ENCODE assay signal across 8 cellular contexts in the genomic region with DNA sequence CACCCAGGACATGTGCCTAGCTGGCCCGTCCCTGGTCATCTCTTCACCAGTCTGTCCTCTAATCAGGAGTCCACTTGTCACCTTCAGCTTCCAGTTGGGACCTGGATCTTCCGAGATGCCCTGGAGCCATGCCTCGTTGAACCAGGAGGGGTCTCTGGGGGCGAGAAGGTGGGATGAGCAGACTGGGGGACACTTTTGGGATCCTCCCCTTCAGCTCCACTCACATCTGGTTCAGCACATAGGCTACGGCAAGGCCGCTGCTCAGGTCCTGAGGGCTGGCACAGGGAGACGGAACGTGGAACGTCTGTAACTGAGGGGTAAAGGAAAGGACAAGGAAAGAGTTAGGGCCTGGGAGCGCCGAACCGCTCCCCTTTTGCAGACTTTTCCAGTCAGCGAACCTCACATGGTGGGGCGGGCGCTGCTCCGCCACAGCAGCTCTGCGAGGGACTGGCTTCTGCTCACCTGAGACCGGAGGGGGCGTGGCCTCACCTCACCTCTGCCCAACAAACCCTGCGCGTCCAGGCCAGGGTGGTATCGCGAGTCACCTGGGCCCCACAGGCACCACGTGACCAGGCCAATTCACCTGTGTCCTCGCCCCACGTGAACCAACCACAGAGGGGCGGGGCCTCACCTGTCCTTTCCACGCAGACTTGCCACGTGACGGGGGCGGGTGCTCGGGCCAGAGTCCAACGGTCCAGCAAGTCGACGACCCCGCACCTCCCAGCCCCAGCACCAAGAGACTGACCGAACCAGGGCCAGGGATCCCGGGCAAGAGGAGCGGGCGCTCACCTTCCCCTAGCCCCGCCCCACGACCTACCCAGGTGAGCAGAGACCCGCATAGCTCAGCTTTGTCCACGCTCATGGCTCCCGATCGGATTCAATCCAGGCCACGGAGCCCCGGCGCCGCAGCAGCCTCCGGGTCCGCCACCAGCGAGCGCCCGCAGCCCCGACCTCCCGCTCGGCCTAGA. TPM values are rescaled to one million over a fixed set of nuclear protein-coding genes. Genes with fewer than 3 reads are reported as not detected.
DNase-seq lines count a peak whose midpoint lies in the region; ATAC-seq and TF ChIP-seq lines count a peak whose summit lies in the region.

A gene with protein sequence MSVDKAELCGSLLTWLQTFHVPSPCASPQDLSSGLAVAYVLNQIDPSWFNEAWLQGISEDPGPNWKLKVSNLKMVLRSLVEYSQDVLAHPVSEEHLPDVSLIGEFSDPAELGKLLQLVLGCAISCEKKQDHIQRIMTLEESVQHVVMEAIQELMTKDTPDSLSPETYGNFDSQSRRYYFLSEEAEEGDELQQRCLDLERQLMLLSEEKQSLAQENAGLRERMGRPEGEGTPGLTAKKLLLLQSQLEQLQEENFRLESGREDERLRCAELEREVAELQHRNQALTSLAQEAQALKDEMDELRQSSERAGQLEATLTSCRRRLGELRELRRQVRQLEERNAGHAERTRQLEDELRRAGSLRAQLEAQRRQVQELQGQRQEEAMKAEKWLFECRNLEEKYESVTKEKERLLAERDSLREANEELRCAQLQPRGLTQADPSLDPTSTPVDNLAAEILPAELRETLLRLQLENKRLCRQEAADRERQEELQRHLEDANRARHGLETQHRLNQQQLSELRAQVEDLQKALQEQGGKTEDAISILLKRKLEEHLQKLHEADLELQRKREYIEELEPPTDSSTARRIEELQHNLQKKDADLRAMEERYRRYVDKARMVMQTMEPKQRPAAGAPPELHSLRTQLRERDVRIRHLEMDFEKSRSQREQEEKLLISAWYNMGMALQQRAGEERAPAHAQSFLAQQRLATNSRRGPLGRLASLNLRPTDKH (minus strand): TSS at position 965 of the 968 bp plus-strand sequence. CDS start 103 bp downstream, at position 862.

- H3K36me3 ChIP-seq in MG63 (peaks cover 21% of the 10 kb centered on the region), neuron (ENCODE audit: insufficient read depth, low read length) (no peaks in the 10 kb centered on the region)

- peaks cover 30% of the 10 kb centered on the region for H3K4me1 Mint-ChIP-seq in activated CD8-positive, alpha-beta memory T cell treated with anti-CD3 and anti-CD28 coated beads, Interleukin-2, amount 10 ng/mL, durations not matched to agents 7 days and 5 days

- no peaks in the 10 kb centered on the region for H3K9me3 Mint-ChIP-seq in activated CD8-positive, alpha-beta memory T cell treated with anti-CD3 and anti-CD28 coated beads, Interleukin-2, amount 10 ng/mL, durations not matched to agents 7 days and 5 days (ENCODE audit: low read depth)

- no peaks in the 10 kb centered on the region for H3K36me3 Mint-ChIP-seq in activated CD8-positive, alpha-beta memory T cell treated with anti-CD3 and anti-CD28 coated beads, Interleukin-2, amount 10 ng/mL, durations not matched to agents 7 days and 5 days

- H3K27me3 ChIP-seq in MG63 = no peaks in the 10 kb centered on the region
- no peaks in the 10 kb centered on the region for H3K27me3 ChIP-seq in neuron (ENCODE audit: insufficient read depth, low read length)

- peak within 1 kb of the TSS; percentile 69 for H3K27ac Mint-ChIP-seq in activated CD8-positive, alpha-beta memory T cell treated with anti-CD3 and anti-CD28 coated beads, Interleukin-2, amount 10 ng/mL, durations not matched to agents 7 days and 5 days

- H3K9me3 ChIP-seq in MG63 (no peaks in the 10 kb centered on the region), neuron (ENCODE audit: low read length) (no peaks in the 10 kb centered on the region)

- H3K27me3 Mint-ChIP-seq in activated CD8-positive, alpha-beta memory T cell treated with anti-CD3 and anti-CD28 coated beads, Interleukin-2, amount 10 ng/mL, durations not matched to agents 7 days and 5 days = no peaks in the 10 kb centered on the region

- peaks cover 28% of the 10 kb centered on the region for H3K4me1 ChIP-seq in neuron (ENCODE audit: insufficient read depth, low read length)

- ATAC-seq in GM19035 (IDR thresholded peaks at IDR 0.05; ENCODE audit: unreplicated experiment) (peak; percentile 19), HG03469 (IDR thresholded peaks at IDR 0.05; ENCODE audit: unreplicated experiment) (no peak), HG03139 (IDR thresholded peaks at IDR 0.05; ENCODE audit: unreplicated experiment) (no peak)
- no peak for ATAC-seq in activated CD8-positive, alpha-beta memory T cell treated with anti-CD3 and anti-CD28 coated beads, Interleukin-2, amount 10 ng/mL, durations not matched to agents 7 days and 5 days

- H3K4me3 Mint-ChIP-seq in activated CD8-positive, alpha-beta memory T cell treated with anti-CD3 and anti-CD28 coated beads, Interleukin-2, amount 10 ng/mL, durations not matched to agents 7 days and 5 days = peak within 1 kb of the TSS; percentile 66

- DNase-seq in MG63 (no peak), fibroblast of villous mesenchyme (ENCODE audit: low read depth) (no peak), NAMALWA (ENCODE audit: low spot score) (no peak)
- DNase-seq in activated CD8-positive, alpha-beta memory T cell treated with anti-CD3 and anti-CD28 coated beads, Interleukin-2, amount 10 ng/mL, durations not matched to agents 7 days and 5 days = peak; percentile 56

- TF ChIP-seq CTCF in fibroblast of villous mesenchyme (IDR thresholded peaks at IDR 0.05; ENCODE audit: insufficient read depth, low read depth, low read length) = no peak

- H3K4me3 ChIP-seq in MG63 (peak within 1 kb of the TSS; percentile 63), fibroblast of villous mesenchyme (ENCODE audit: low read depth, low read length) (peak within 1 kb of the TSS; percentile 73), neuron (ENCODE audit: low read length) (peak within 1 kb of the TSS; percentile 60)

- CTCF ChIA-PET in activated CD8-positive, alpha-beta memory T cell treated with anti-CD3 and anti-CD28 coated beads, Interleukin-2, amount 10 ng/mL, durations not matched to agents 7 days and 5 days (lab: Charles Lee) = interaction anchor here (0.5 to 30.0 kb wide), 12 partner anchors 9 to 1843 kb away, joined by 3 to 1017 read pairs (median 7); a partner anchor contains a TSS

- peak within 1 kb of the TSS; percentile 15 for H2AFZ ChIP-seq in neuron (ENCODE audit: low read depth, low read length)

RNA-seq across cellular contexts. Expression of the gene that starts here (rescaled TPM):
- total RNA-seq in MG63 (2014; rRNA removed; shearing (Covaris generic); ENCODE audit: low replicate concordance) = 23.1 and 48.2 TPM in 2 replicates
- total RNA-seq in activated CD8-positive, alpha-beta memory T cell treated with anti-CD3 and anti-CD28 coated beads, Interleukin-2, amount 10 ng/mL, durations not matched to agents 7 days and 5 days = 10 to 100 TPM; 16.6 to 18.2 TPM
- 12.2 and 15.1 TPM in 2 replicates for total RNA-seq in fibroblast of villous mesenchyme
